ENCODE assay signal across 1 cellular context in genomic region chr14:77376380-77376770, GRCh38.
TF ChIP-seq lines count a peak whose summit lies in the region.

No MANE protein-coding gene starts in this region.

TF ChIP-seq in HCT116, 20 proteins besides CTCF, POLR2A, EP300 and RAD21 (continued from another document):
- TF ChIP-seq REST (IDR thresholded peaks at IDR 0.05; ENCODE audit: low read depth), result no peak
